In the genomic region with DNA sequence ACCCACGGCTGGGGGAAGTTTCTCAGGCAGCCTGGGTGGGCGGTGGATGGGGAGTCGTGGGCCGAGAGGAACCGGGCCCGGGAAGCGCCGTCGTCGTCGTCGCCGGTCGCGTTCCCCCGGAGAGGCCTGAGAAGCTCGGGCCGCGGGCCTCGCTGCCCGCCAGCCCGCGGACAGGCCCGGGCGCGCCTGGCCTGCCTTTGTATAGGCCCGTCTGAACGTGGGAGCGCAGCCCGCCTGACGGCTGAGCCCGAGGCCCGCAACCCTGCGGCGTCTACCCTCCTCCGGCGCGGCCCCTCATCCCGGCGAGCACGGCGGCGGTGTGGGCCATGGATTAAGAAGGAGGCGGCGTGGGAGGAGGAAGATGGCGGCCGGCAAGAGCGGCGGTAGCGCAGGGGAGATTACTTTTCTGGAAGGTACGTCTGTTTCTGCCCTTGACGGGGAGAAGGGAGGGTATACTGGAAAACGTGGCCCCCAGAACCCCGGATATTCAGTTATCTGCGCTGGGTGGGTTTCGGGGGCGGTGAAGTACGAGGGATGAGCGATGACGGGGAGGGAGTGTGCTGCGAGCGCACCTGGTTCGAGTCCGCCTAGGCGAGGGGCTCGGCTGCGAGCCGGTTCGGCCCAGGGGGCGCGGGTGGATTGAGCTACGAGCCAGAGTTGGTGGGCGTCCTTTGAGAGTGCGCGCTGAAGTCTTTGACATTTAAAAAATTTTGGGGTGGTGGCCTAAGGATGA, we compare ENCODE assay signal across 8 cellular contexts. TPM values are rescaled to one million over a fixed set of nuclear protein-coding genes. Genes with fewer than 3 reads are reported as not detected.
DNase-seq lines count a peak whose midpoint lies in the region; ATAC-seq lines count a peak whose summit lies in the region.

No MANE protein-coding gene starts in this region.

- peak overlapping the region; percentile 98 for H3K27ac Mint-ChIP-seq in activated CD4-positive, alpha-beta memory T cell treated with anti-CD3 and anti-CD28 coated beads for 36 hours

- peaks cover 50% of the 10 kb centered on the region for H3K4me1 ChIP-seq in mononuclear cell (ENCODE audit: insufficient read depth, low read length)

- peak overlapping the region; percentile 85 for H3K4me3 ChIP-seq in mononuclear cell (ENCODE audit: low read length)

- no peaks in the 10 kb centered on the region for H3K27me3 Mint-ChIP-seq in activated CD4-positive, alpha-beta memory T cell treated with anti-CD3 and anti-CD28 coated beads for 36 hours

- POLR2A ChIA-PET in activated CD4-positive, alpha-beta memory T cell treated with anti-CD3 and anti-CD28 coated beads for 36 hours (lab: Charles Lee): interaction anchor here (1.0 to 3.1 kb wide), 5 partner anchors 10 to 359 kb away, joined by 3 to 26 read pairs (median 7); partner anchors contain the start of genes COX7A2 and TMEM30A

- intact Hi-C loops in activated CD4-positive, alpha-beta memory T cell treated with anti-CD3 and anti-CD28 coated beads for 36 hours (cut with micrococcal nuclease): loop anchor here (2.0 kb wide), 1 partner anchor 358 kb away; no protein-coding TSS in a partner anchor

- H3K4me3 Mint-ChIP-seq in activated CD4-positive, alpha-beta memory T cell treated with anti-CD3 and anti-CD28 coated beads for 36 hours: peak overlapping the region; percentile 99

- CTCF ChIA-PET in activated CD4-positive, alpha-beta memory T cell treated with anti-CD3 and anti-CD28 coated beads for 36 hours (lab: Charles Lee): interaction anchor here (0.6 to 1.2 kb wide), 4 partner anchors 9 to 307 kb away, joined by 3 read pairs; no protein-coding TSS in a partner anchor

- no peaks in the 10 kb centered on the region for H3K9me3 Mint-ChIP-seq in activated CD4-positive, alpha-beta memory T cell treated with anti-CD3 and anti-CD28 coated beads for 36 hours

- H3K27me3 ChIP-seq in mononuclear cell (ENCODE audit: insufficient read depth, low read length): no peaks in the 10 kb centered on the region

- H3K4me1 Mint-ChIP-seq in activated CD4-positive, alpha-beta memory T cell treated with anti-CD3 and anti-CD28 coated beads for 36 hours (ENCODE audit: low read depth): peaks cover 68% of the 10 kb centered on the region

- peak; percentile 19 for DNase-seq in NCI-H510A (lab: John Stamatoyannopoulos, UW)
- DNase-seq in NCI-H510A treated with DMSO at 0.1 percent for 48 hours (lab: John Stamatoyannopoulos, UW): no peak
- DNase-seq in NCI-H146 treated with DMSO at 0.1 percent for 48 hours (lab: John Stamatoyannopoulos, UW; ENCODE audit: unreplicated experiment): peak; percentile 53
- peak; percentile 69 for DNase-seq in activated CD4-positive, alpha-beta memory T cell treated with anti-CD3 and anti-CD28 coated beads for 36 hours
- DNase-seq in effector CD8-positive, alpha-beta T cell (lab: John Stamatoyannopoulos, UW): peak; percentile 46
- peak; percentile 26 to 30 for DNase-seq in stimulated activated CD8-positive, alpha-beta memory T cell treated with anti-CD3 and anti-CD28 coated beads, Interleukin-4, amount 100 ng/mL, for 4 hours (ENCODE audit: low read depth in 2 of 2, low spot score in 1 of 2)

- H3K36me3 Mint-ChIP-seq in activated CD4-positive, alpha-beta memory T cell treated with anti-CD3 and anti-CD28 coated beads for 36 hours: peaks cover 6% of the 10 kb centered on the region

- H3K9me3 ChIP-seq in mononuclear cell (ENCODE audit: low read depth, low read length): no peaks in the 10 kb centered on the region

- peak; percentile 37 for ATAC-seq in HG02678 (IDR thresholded peaks at IDR 0.05; ENCODE audit: unreplicated experiment)

RNA-seq across cellular contexts. Expression of gene SENP6, which starts 0.7 kb away (rescaled TPM):
- total RNA-seq in activated CD4-positive, alpha-beta memory T cell treated with anti-CD3 and anti-CD28 coated beads for 36 hours: 10 to 100 TPM; 57.1 to 59.4 TPM
- 135 TPM for total RNA-seq in mononuclear cell
